Comparison of ENCODE assay signal across 22 cellular contexts in the genomic region with DNA sequence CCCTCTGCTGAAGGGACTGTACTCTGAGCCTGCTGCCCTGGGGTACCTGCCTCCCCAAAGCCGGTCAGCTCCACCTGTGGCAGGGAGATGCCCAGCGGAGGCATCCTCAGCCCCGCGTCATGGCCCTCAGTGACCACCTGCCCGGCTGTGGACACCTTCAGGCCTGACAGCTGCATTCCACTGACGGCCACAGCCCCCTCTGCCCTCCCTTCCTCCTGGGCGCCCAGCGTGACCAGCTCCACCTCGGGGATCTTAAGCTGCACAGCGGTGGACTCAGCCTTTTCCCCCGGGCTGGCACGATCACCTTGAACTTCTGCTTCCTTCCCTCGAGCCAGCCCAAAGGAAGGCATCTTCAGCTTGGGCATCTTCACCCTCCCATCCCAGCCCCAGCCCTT. TPM values are rescaled to one million over a fixed set of nuclear protein-coding genes. Genes with fewer than 3 reads are reported as not detected.
DNase-seq lines count a peak whose midpoint lies in the region; ATAC-seq and TF ChIP-seq lines count a peak whose summit lies in the region.
"Had no signal": no experiment of that assay in that cellular context is flagged by ENCODE, and none has a peak within 500 bp of the region (broad histone marks: within the 10 kb centered on the region; RNA-seq: fewer than 3 reads in every experiment).

No MANE protein-coding gene starts in this region.

- H3K36me3 ChIP-seq in IMR-90 (ENCODE audit: control insufficient read depth, insufficient read depth, low read length) (no peaks in the 10 kb centered on the region), thyroid gland (peaks cover 0 to 4% of the 10 kb centered on the region in 2 donors)
- H3K36me3 ChIP-seq: BE2C had no signal

- no peak overlapping the region for H3K18ac ChIP-seq in IMR-90 (ENCODE audit: low read depth, low read length)

- TF ChIP-seq CTCF in IMR-90 (conservative IDR thresholded peaks at IDR 0.05; ENCODE audit: low read depth, low read length) = no peak
- no peak for TF ChIP-seq CTCF in neural crest cell (conservative IDR thresholded peaks at IDR 0.05)
- TF ChIP-seq CTCF in thyroid gland (IDR thresholded peaks at IDR 0.05) = no peak

- H3K14ac ChIP-seq in IMR-90 (replicated peaks; ENCODE audit: low read depth, low read length) = no peak overlapping the region

- H3K79me1 ChIP-seq in IMR-90 (ENCODE audit: low read depth in 1 of 2, low read length in 2 of 2) = 0 out of 4 replicates have a peak, but pooled peaks cover 0 to 3% of the 10 kb centered on the region in 2 experiments

- H3K4me3 Mint-ChIP-seq in neural crest cell = no peak overlapping the region
- H3K4me3 Mint-ChIP-seq: CD4-positive, CD25-positive, alpha-beta regulatory T cell; CD8-positive, alpha-beta memory T cell had no signal

- H3K9me1 ChIP-seq in IMR-90 (ENCODE audit: insufficient read depth, low read length) = no peaks in the 10 kb centered on the region

- H3K9ac ChIP-seq in IMR-90 (ENCODE audit: low read depth, low read length) = no peak overlapping the region

- DNase-seq in IMR-90 (no peak), kidney tubule cell (ENCODE audit: low spot score) (peak; percentile 44), neural crest cell (ENCODE audit: low read depth, low spot score) (no peak), thyroid gland (peak; percentile 58 to 60), posterior cingulate gyrus (no peak), SW 1271 (lab: John Stamatoyannopoulos, UW) (no peak), head of caudate nucleus (no peak)
- DNase-seq: ACHN; BE2C; C1 segment of cervical spinal cord; CD4-positive, CD25-positive, alpha-beta regulatory T cell; CD8-positive, alpha-beta memory T cell; COR-L47; DMS153; DMS79; GDM1; HCEC 1CT had no signal

- peak overlapping the region; percentile 27 for H3K27ac Mint-ChIP-seq in neural crest cell (ENCODE audit: unreplicated experiment)
- H3K27ac Mint-ChIP-seq: CD4-positive, CD25-positive, alpha-beta regulatory T cell; CD8-positive, alpha-beta memory T cell had no signal

- H3K9me3 Mint-ChIP-seq in neural crest cell = no peaks in the 10 kb centered on the region
- H3K9me3 Mint-ChIP-seq: CD8-positive, alpha-beta memory T cell had no signal

- H3K36me3 Mint-ChIP-seq in neural crest cell (ENCODE audit: low read depth) = no peaks in the 10 kb centered on the region
- H3K36me3 Mint-ChIP-seq: CD8-positive, alpha-beta memory T cell had no signal

- CTCF ChIA-PET in IMR-90 (lab: Yijun Ruan, JAX) = no interaction called here

- H2AK9ac ChIP-seq in IMR-90 (replicated peaks; ENCODE audit: low read depth, low read length, poor library complexity) = peak overlapping the region; percentile 55

- ATAC-seq in IMR-90 (ENCODE audit: low read depth) (no peak), GM21381 (IDR thresholded peaks at IDR 0.05; ENCODE audit: unreplicated experiment) (no peak)
- ATAC-seq: K562 had no signal

- H3K27me3 ChIP-seq in IMR-90 (ENCODE audit: control insufficient read depth, insufficient read depth, low read length) = no peaks in the 10 kb centered on the region
- H3K27me3 ChIP-seq in thyroid gland = no peaks in the 10 kb centered on the region

- no peak overlapping the region for H2BK5ac ChIP-seq in IMR-90 (ENCODE audit: low read depth, low read length, poor library complexity, severe bottlenecking)

- TF ChIP-seq POLR2A in IMR-90 (IDR thresholded peaks at IDR 0.05; ENCODE audit: low read depth, low read length) (no peak), thyroid gland (IDR thresholded peaks at IDR 0.05) (no peak)

- no peak overlapping the region for H2BK20ac ChIP-seq in IMR-90 (ENCODE audit: low read depth, low read length)

- no TSS peak for BruUV-seq in IMR-90 (replicated peaks; lab: Mats Ljungman, UMichigan)

- H2BK15ac ChIP-seq in IMR-90 (ENCODE audit: low read depth, low read length) = no peak overlapping the region

- POLR2A ChIA-PET in IMR-90 (lab: Charles Lee; ENCODE audit: unreplicated experiment) = no interaction called here

- no peaks in the 10 kb centered on the region for H3K9me3 ChIP-seq in IMR-90 (ENCODE audit: control insufficient read depth, insufficient read depth, low read length)
- H3K9me3 ChIP-seq in thyroid gland = no peaks in the 10 kb centered on the region
- H3K9me3 ChIP-seq: BE2C had no signal

- no peak overlapping the region for H3K4me2 ChIP-seq in IMR-90 (ENCODE audit: low read depth, low read length)

- no peaks in the 10 kb centered on the region for H4K20me1 ChIP-seq in IMR-90 (ENCODE audit: insufficient read depth, low read length)

- H3K23ac ChIP-seq in IMR-90 (ENCODE audit: low read depth, low read length) = no peak overlapping the region

- intact Hi-C loops in IMR-90 (cut with micrococcal nuclease) (no loop called here), thyroid gland (cut with DNase I) (no loop called here), posterior cingulate gyrus (cut with DNase I) (no loop called here), head of caudate nucleus (cut with DNase I) (no loop called here)

- H2BK120ac ChIP-seq in IMR-90 (ENCODE audit: low read depth, low read length) = no peak overlapping the region

- no peak overlapping the region for H4K91ac ChIP-seq in IMR-90 (ENCODE audit: insufficient read depth, low read depth, low read length)

- no peak overlapping the region for H3K4ac ChIP-seq in IMR-90 (ENCODE audit: low read depth, low read length)

- WGBS in IMR-90 (ENCODE audit: extremely low coverage in 2 of 2, insufficient read length in 1 of 2), 2 experiments = 73% methylated on average over 10 of the region's 13 CpGs; no CpG with 5 or more reads in 1 of the 2 experiments
- 52 to 57% methylated on average over 4 to 10 of the region's 13 CpGs for WGBS in thyroid gland, 2 donors

- H3K56ac ChIP-seq in IMR-90 (ENCODE audit: extremely low read depth, insufficient read depth, low read length) = no peak overlapping the region

- H3K4me1 Mint-ChIP-seq in neural crest cell = peaks cover 8% of the 10 kb centered on the region

- H3K4me1 ChIP-seq in IMR-90 (ENCODE audit: control insufficient read depth, insufficient read depth, low read length) (no peaks in the 10 kb centered on the region), thyroid gland (peaks cover 6 to 10% of the 10 kb centered on the region in 2 donors)

- H3K27ac ChIP-seq in IMR-90 (ENCODE audit: insufficient read depth, low read length) (no peak overlapping the region), thyroid gland (no peak overlapping the region)
- H3K27ac ChIP-seq: HL-60 had no signal

- no peak overlapping the region for H2AK5ac ChIP-seq in IMR-90 (ENCODE audit: low read depth, low read length)

- dilution Hi-C loops in IMR-90 (cut with HindIII; ENCODE audit: low sequenced_read_pairs, unreplicated experiment) = no loop called here

- H2AFZ ChIP-seq in IMR-90 (replicated peaks; ENCODE audit: low read length, poor library complexity) = no peak overlapping the region

- H4K8ac ChIP-seq in IMR-90 (ENCODE audit: low read depth in 2 of 2, low read length in 2 of 2) = no peak overlapping the region

- no peak for TF ChIP-seq RAD21 in IMR-90 (IDR thresholded peaks at IDR 0.05; ENCODE audit: low read length)

- H4K5ac ChIP-seq in IMR-90 (ENCODE audit: low read depth, low read length) = no peak overlapping the region

- no peaks in the 10 kb centered on the region for H3K27me3 Mint-ChIP-seq in neural crest cell (ENCODE audit: low read depth)

- H3K4me3 ChIP-seq in IMR-90 (ENCODE audit: insufficient read depth, low read depth, low read length) (no peak overlapping the region), thyroid gland (replicated peaks in 1 of 3) (no peak overlapping the region)
- H3K4me3 ChIP-seq: K562 had no signal

- in situ Hi-C loops in IMR-90 (cut with MboI; ENCODE audit: low sequenced_read_pairs) = no loop called here

TF ChIP-seq in IMR-90, 13 proteins besides CTCF, POLR2A, EP300 and RAD21 (continues in another document):
- TF ChIP-seq MAFK (IDR thresholded peaks at IDR 0.05; ENCODE audit: low read depth, low read length) (no peak), RFX5 (IDR thresholded peaks at IDR 0.05; ENCODE audit: low read depth, low read length) (no peak), FOS (IDR thresholded peaks at IDR 0.05; ENCODE audit: low read depth, low read length) (no peak)

RNA-seq across cellular contexts. Expression of gene HIPK4, which starts 4.8 kb away (rescaled TPM):
- total RNA-seq in IMR-90 (2012; rRNA removed) (0.18 and 0.28 TPM in 2 replicates), neural crest cell (0.11 and 0.30 TPM in 2 replicates), thyroid gland (under 1 TPM in 2 of 4 donors, not detected in 2; 0.22 to 0.27 TPM)
- 0.11 and 0.12 TPM in 2 replicates for polyA plus RNA-seq in IMR-90 (2012; rRNA removed)
- polyA plus RNA-seq in IMR-90 (2012; cell fraction: cytosol; rRNA removed) = 0.17 and 0.27 TPM in 2 replicates
- polyA plus RNA-seq in IMR-90 (2012; cell fraction: nucleus; rRNA removed; ENCODE audit: low replicate concordance) = 0.19 and 0.48 TPM in 2 replicates
- total RNA-seq: CD4-positive, CD25-positive, alpha-beta regulatory T cell; CD8-positive, alpha-beta memory T cell; H4; HT1080 had no signal
- polyA plus RNA-seq: CD4-positive, CD25-positive, alpha-beta regulatory T cell; CD8-positive, alpha-beta memory T cell had no signal

RNA-seq across cellular contexts. Expression of gene PRX, which starts 18.4 kb away (rescaled TPM):
- total RNA-seq in IMR-90 (2012; rRNA removed) = 0.83 and 0.90 TPM in 2 replicates
- 1.7 and 1.8 TPM in 2 replicates for polyA plus RNA-seq in IMR-90 (2012; rRNA removed)
- 1.5 and 1.8 TPM in 2 replicates for polyA plus RNA-seq in IMR-90 (2012; cell fraction: cytosol; rRNA removed)
- polyA plus RNA-seq in IMR-90 (2012; cell fraction: nucleus; rRNA removed; ENCODE audit: low replicate concordance) = 1.7 and 2.9 TPM in 2 replicates
- total RNA-seq in neural crest cell = 2.8 and 2.9 TPM in 2 replicates
- 10 to 100 TPM in 2 of 4 donors, 1 to 10 TPM in 2; 7.3 to 27.5 (median 10.3) TPM for total RNA-seq in thyroid gland
- total RNA-seq: HT1080 had no signal

RNA-seq across cellular contexts. Expression of gene SERTAD1, which starts 31.0 kb away (rescaled TPM):
- 25.6 and 27.4 TPM in 2 replicates for total RNA-seq in IMR-90 (2012; rRNA removed)
- 21.1 and 29.5 TPM in 2 replicates for polyA plus RNA-seq in IMR-90 (2012; rRNA removed)
- 44.7 and 59.8 TPM in 2 replicates for polyA plus RNA-seq in IMR-90 (2012; cell fraction: cytosol; rRNA removed)
- polyA plus RNA-seq in IMR-90 (2012; cell fraction: nucleus; rRNA removed; ENCODE audit: low replicate concordance) = 12.6 and 23.7 TPM in 2 replicates
- 3.2 and 3.3 TPM in 2 replicates for total RNA-seq in neural crest cell
- total RNA-seq in thyroid gland = 10 to 100 TPM; 12.6 to 19.9 (median 15.1) TPM

RNA-seq across cellular contexts. Expression of gene PLD3, which starts 46.3 kb away (rescaled TPM):
- total RNA-seq in IMR-90 (2012; rRNA removed) = 117 and 120 TPM in 2 replicates
- polyA plus RNA-seq in IMR-90 (2012; rRNA removed) = 665 and 732 TPM in 2 replicates
- polyA plus RNA-seq in IMR-90 (2012; cell fraction: cytosol; rRNA removed) = 939 and 1,304 TPM in 2 replicates
- 308 and 790 TPM in 2 replicates for polyA plus RNA-seq in IMR-90 (2012; cell fraction: nucleus; rRNA removed; ENCODE audit: low replicate concordance)
- total RNA-seq in neural crest cell = 200 and 208 TPM in 2 replicates
- 100 to 1,000 TPM; 151 to 258 (median 244) TPM for total RNA-seq in thyroid gland

RNA-seq across cellular contexts. Expression of gene C19orf47, which starts 46.6 kb away (rescaled TPM):
- total RNA-seq in IMR-90 (2012; rRNA removed) (3.6 and 4.4 TPM in 2 replicates), neural crest cell (19.0 and 21.0 TPM in 2 replicates), thyroid gland (10 to 100 TPM in 3 of 4 donors, 1 to 10 TPM in 1; 9.4 to 17.3 (median 17.2) TPM)
- polyA plus RNA-seq in IMR-90 (2012; rRNA removed) = 16.3 and 24.4 TPM in 2 replicates
- 6.8 and 13.8 TPM in 2 replicates for polyA plus RNA-seq in IMR-90 (2012; cell fraction: cytosol; rRNA removed)
- 15.2 and 20.0 TPM in 2 replicates for polyA plus RNA-seq in IMR-90 (2012; cell fraction: nucleus; rRNA removed; ENCODE audit: low replicate concordance)

Comparison
In these comparisons a context has a peak if more than half of its experiments do, and no peak if none do; other contexts are left out.
1. DNase-seq: peak in kidney tubule cell (single experiment) and thyroid gland (2 of 2); none in IMR-90 (single experiment), neural crest cell (single experiment), posterior cingulate gyrus (0 of 10), SW 1271 (0 of 2) and head of caudate nucleus (0 of 42).